In the genomic region with DNA sequence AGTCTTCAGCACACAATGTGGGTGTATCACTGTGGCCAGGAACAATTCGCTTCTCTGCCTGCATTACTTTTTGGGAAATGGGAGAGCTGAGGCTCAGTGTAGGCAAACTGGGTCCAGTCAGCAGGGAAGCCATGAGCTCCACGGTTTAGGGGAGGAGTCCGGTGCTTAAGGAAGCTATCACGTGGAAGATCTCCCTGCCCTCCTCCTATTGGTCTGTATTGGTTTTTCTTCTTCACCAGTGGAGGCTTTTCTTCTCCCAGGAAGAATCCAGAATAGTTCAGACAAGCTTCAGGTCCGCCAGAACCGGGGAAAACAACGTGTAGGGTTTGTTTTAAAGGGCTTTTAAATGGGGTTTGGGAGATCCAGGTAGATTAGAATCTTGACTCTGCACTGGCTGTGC, we compare ENCODE assay signal across 14 cellular contexts.
DNase-seq lines count a peak whose midpoint lies in the region; FAIRE-seq and TF ChIP-seq lines count a peak whose summit lies in the region.
"Had no signal": no experiment of that assay in that cellular context is flagged by ENCODE, and none has a peak within 500 bp of the region (broad histone marks: within the 10 kb centered on the region; RNA-seq: fewer than 3 reads in every experiment).

No MANE protein-coding gene starts in this region.

- POLR2A ChIA-PET in H1 (lab: Charles Lee; ENCODE audit: partially characterized antibody), result interaction anchor here (0.9 to 1.7 kb wide), 3 partner anchors 12 to 82 kb away, joined by 3 to 4 read pairs (median 4); no protein-coding TSS in a partner anchor

- TF ChIP-seq POLR2A in H1 (IDR thresholded peaks at IDR 0.05; ENCODE audit: control extremely low read depth in 1 of 2, low read depth in 2 of 2, low read length in 2 of 2) (no peak), suprapubic skin (IDR thresholded peaks at IDR 0.05) (no peak), Peyer's patch (IDR thresholded peaks at IDR 0.05) (no peak)

- H4K8ac ChIP-seq in H1 (ENCODE audit: extremely low read depth, insufficient read depth, low read length), result no peak overlapping the region

- H2BK120ac ChIP-seq in H1 (replicated peaks; ENCODE audit: low read depth, low read length), result peak overlapping the region; percentile 1

- H3K14ac ChIP-seq in H1 (ENCODE audit: insufficient read length), result no peak overlapping the region

- no peak overlapping the region for H3K4me3 ChIP-seq in HUES6 (ENCODE audit: low read depth, low read length)
- H3K4me3 ChIP-seq in H1 (ENCODE audit: extremely low read depth in 1 of 4, insufficient read depth in 2 of 4, low read depth in 3 of 4, low read length in 4 of 4), result no peak overlapping the region
- peak overlapping the region; percentile 50 to 88 (median 63) for H3K4me3 ChIP-seq in keratinocyte (ENCODE audit: control insufficient read depth in 2 of 3, extremely low read depth in 1 of 3, insufficient read depth in 2 of 3, low read depth in 1 of 3, low read length in 3 of 3)
- H3K4me3 ChIP-seq in suprapubic skin, result peak overlapping the region; percentile 44
- H3K4me3 ChIP-seq in Peyer's patch, result no peak overlapping the region
- no peak overlapping the region for H3K4me3 ChIP-seq in hepatocyte
- H3K4me3 ChIP-seq: A549 had no signal

- no peaks in the 10 kb centered on the region for H3K79me1 ChIP-seq in H1 (ENCODE audit: low read depth, low read length)

- no peak overlapping the region; the same call in 1 of the 2 replicates for H2BK15ac ChIP-seq in H1 (ENCODE audit: low read length)

- peaks cover 0 to 16% of the 10 kb centered on the region in 2 experiments; a peak in 2 of 4 replicates for H3K79me2 ChIP-seq in H1 (ENCODE audit: control insufficient read depth in 1 of 2, insufficient read depth in 2 of 2, low read length in 2 of 2)
- H3K79me2 ChIP-seq in keratinocyte (ENCODE audit: control insufficient read depth, insufficient read depth, low read length), result peaks cover 25% of the 10 kb centered on the region
- no peaks in the 10 kb centered on the region for H3K79me2 ChIP-seq in hepatocyte

- H3K9me2 ChIP-seq in hepatocyte (replicated peaks; ENCODE audit: insufficient read depth), result no peaks in the 10 kb centered on the region

- FAIRE-seq in H1 (lab: Jason Lieb, UNC) (no peak), keratinocyte (lab: Jason Lieb, UNC) (peak; percentile 90)
- FAIRE-seq: A549 had no signal

- no peaks in the 10 kb centered on the region for H3K9me3 ChIP-seq in HUES6 (ENCODE audit: control insufficient read depth, insufficient read depth, low read depth, low read length)
- H3K9me3 ChIP-seq in H1 (ENCODE audit: insufficient read depth in 2 of 2, low read depth in 1 of 2, low read length in 1 of 2), result no peaks in the 10 kb centered on the region
- no peaks in the 10 kb centered on the region for H3K9me3 ChIP-seq in keratinocyte (ENCODE audit: control insufficient read depth, low read depth, low read length)
- H3K9me3 ChIP-seq in suprapubic skin, result no peaks in the 10 kb centered on the region
- no peaks in the 10 kb centered on the region for H3K9me3 ChIP-seq in Peyer's patch
- H3K9me3 ChIP-seq in hepatocyte (ENCODE audit: low read depth), result no peaks in the 10 kb centered on the region
- H3K9me3 ChIP-seq: A549 had no signal

- no peak overlapping the region for H4K5ac ChIP-seq in H1 (ENCODE audit: insufficient read length, low read depth, low read length)

- no peak overlapping the region for H3K4ac ChIP-seq in H1 (replicated peaks; ENCODE audit: insufficient read length, low read depth, low read length)

- H4K20me1 ChIP-seq in H1 (replicated peaks in 1 of 2; ENCODE audit: control insufficient read depth in 1 of 2, insufficient read depth in 2 of 2, low read length in 2 of 2) (no peaks in the 10 kb centered on the region), keratinocyte (ENCODE audit: control insufficient read depth, extremely low read depth, insufficient read depth, low read length) (peaks cover 3% of the 10 kb centered on the region), hepatocyte (ENCODE audit: insufficient read depth, poor library complexity, severe bottlenecking) (no peaks in the 10 kb centered on the region)

- no peak overlapping the region; the same call in 1 of the 2 replicates for H2BK12ac ChIP-seq in H1 (ENCODE audit: low read depth, low read length)

- H3K27me3 ChIP-seq in HUES6 (ENCODE audit: control insufficient read depth, insufficient read depth, low read length), result no peaks in the 10 kb centered on the region
- no peaks in the 10 kb centered on the region for H3K27me3 ChIP-seq in H1 (replicated peaks in 1 of 4; ENCODE audit: control insufficient read depth in 3 of 4, extremely low read depth in 1 of 4, insufficient read depth in 3 of 4, low read length in 3 of 4)
- H3K27me3 ChIP-seq in keratinocyte (ENCODE audit: control insufficient read depth, extremely low read depth, insufficient read depth, low read length), result no peaks in the 10 kb centered on the region
- H3K27me3 ChIP-seq in suprapubic skin, result no peaks in the 10 kb centered on the region
- no peaks in the 10 kb centered on the region for H3K27me3 ChIP-seq in Peyer's patch
- H3K27me3 ChIP-seq in hepatocyte, result no peaks in the 10 kb centered on the region

- no peak for TF ChIP-seq CTCF in H1 (IDR thresholded peaks at IDR 0.05; ENCODE audit: control extremely low read depth in 1 of 3, insufficient read depth in 1 of 3, low read depth in 1 of 3, low read length in 3 of 3)
- TF ChIP-seq CTCF in keratinocyte (optimal IDR thresholded peaks at IDR 0.05 in 1 of 3, IDR thresholded peaks at IDR 0.05 in 1 of 3, conservative IDR thresholded peaks at IDR 0.05 in 1 of 3; ENCODE audit: extremely low read depth in 1 of 3, insufficient read depth in 2 of 3, low read length in 3 of 3), result no peak
- TF ChIP-seq CTCF in suprapubic skin (IDR thresholded peaks at IDR 0.05), result no peak
- no peak for TF ChIP-seq CTCF in Peyer's patch (IDR thresholded peaks at IDR 0.05)
- no peak for TF ChIP-seq CTCF in hepatocyte (IDR thresholded peaks at IDR 0.05; ENCODE audit: poor library complexity)

- TF ChIP-seq RAD21 in H1 (IDR thresholded peaks at IDR 0.05 in 1 of 2, conservative IDR thresholded peaks at IDR 0.05 in 1 of 2; ENCODE audit: low read depth in 2 of 2, low read length in 2 of 2), result no peak

- H3K9ac ChIP-seq in HUES6 (ENCODE audit: low read length) (peak overlapping the region; percentile 79), H1 (replicated peaks in 1 of 4; ENCODE audit: extremely low read depth in 1 of 4, low read depth in 3 of 4, low read length in 3 of 4) (no peak overlapping the region), keratinocyte (ENCODE audit: control insufficient read depth, extremely low read depth, insufficient read depth, low read length) (peak overlapping the region; percentile 98)

- H3K27ac ChIP-seq in HUES6 (ENCODE audit: low read depth, low read length), result peak overlapping the region; percentile 64; the same call in 1 of the 2 replicates
- no peak overlapping the region; the same call in 1 of the 2 replicates for H3K27ac ChIP-seq in H1 (ENCODE audit: low read depth, low read length)
- H3K27ac ChIP-seq in keratinocyte (ENCODE audit: control insufficient read depth, insufficient read depth, low read length), result peak overlapping the region; percentile 85
- peak overlapping the region; percentile 81 for H3K27ac ChIP-seq in suprapubic skin
- no peak overlapping the region for H3K27ac ChIP-seq in Peyer's patch
- H3K27ac ChIP-seq in hepatocyte, result no peak overlapping the region
- H3K27ac ChIP-seq: A549 had no signal

- H3K4me2 ChIP-seq in H1 (ENCODE audit: insufficient read depth in 1 of 2, low read depth in 2 of 2, low read length in 2 of 2) (peak overlapping the region in 1 of 2 experiments; percentile 60; a peak in 2 of 4 replicates), keratinocyte (ENCODE audit: control insufficient read depth, extremely low read depth, insufficient read depth, low read depth, low read length) (peak overlapping the region; percentile 99), hepatocyte (no peak overlapping the region)
- H3K4me2 ChIP-seq: A549 had no signal

- DNase-seq in H1 (ENCODE audit: low read depth in 1 of 2, low spot score in 2 of 2), result no peak
- no peak for DNase-seq in keratinocyte (ENCODE audit: low read depth, low spot score)
- DNase-seq in suprapubic skin (ENCODE audit: low spot score in 2 of 2), result no peak
- no peak for DNase-seq in Peyer's patch
- no peak for DNase-seq in inferior parietal cortex (ENCODE audit: extremely low spot score)
- no peak for DNase-seq in hepatocyte (ENCODE audit: low spot score)
- DNase-seq: COR-L47, KG1, NCI-H1092 treated with DMSO at 0.1 percent for 48 hours, NCI-H1694, NCI-H748 treated with DMSO at 0.1 percent for 48 hours, SHP77 treated with DMSO at 0.1 percent for 48 hours had no signal

- peak overlapping the region; percentile 40 for H2BK20ac ChIP-seq in H1 (ENCODE audit: low read length)

- H4K91ac ChIP-seq in H1 (replicated peaks; ENCODE audit: insufficient read length, low read length), result peak overlapping the region; percentile 37

- TF ChIP-seq EP300 in H1 (IDR thresholded peaks at IDR 0.05; ENCODE audit: borderline replicate concordance in 1 of 2, low read depth in 2 of 2, low read length in 2 of 2) (no peak), suprapubic skin (IDR thresholded peaks at IDR 0.05) (no peak)

- H3K23ac ChIP-seq in H1 (ENCODE audit: insufficient read length), result no peak overlapping the region

- H2AK5ac ChIP-seq in H1 (ENCODE audit: low read depth, low read length), result no peak overlapping the region

- 90% methylated on average over 7 of the region's 7 CpGs; no CpG with 5 or more reads in 1 of the 2 experiments for WGBS in H1 (ENCODE audit: extremely low coverage in 1 of 2, insufficient coverage in 1 of 2, insufficient read length in 1 of 2, insufficient replicate concordance in 2 of 2, low coverage in 1 of 2, low lambda C conversion rate in 2 of 2, missing lambda C conversion rate in 1 of 2), 2 experiments
- WGBS in suprapubic skin, result 43% methylated on average over 7 of the region's 7 CpGs
- WGBS in hepatocyte (ENCODE audit: low lambda C conversion rate, missing lambda C conversion rate), result 64% methylated on average over 7 of the region's 7 CpGs

- H2AFZ ChIP-seq in H1 (ENCODE audit: low read length) (no peak overlapping the region), keratinocyte (ENCODE audit: control insufficient read depth, low read length) (no peak overlapping the region), hepatocyte (no peak overlapping the region)

- H3K23me2 ChIP-seq in H1 (ENCODE audit: low read depth, low read length), result no peaks in the 10 kb centered on the region; the same call in 1 of the 2 replicates

- CTCF ChIA-PET in H1 (lab: Charles Lee; ENCODE audit: partially characterized antibody), result interaction anchor here (0.6 to 3.9 kb wide), 12 partner anchors 8 to 1240 kb away, joined by 3 to 17 read pairs (median 5); no protein-coding TSS in a partner anchor

- H3K4me1 ChIP-seq in HUES6 (ENCODE audit: control insufficient read depth, insufficient read depth, low read length) (peaks cover 58% of the 10 kb centered on the region), H1 (replicated peaks in 1 of 4; ENCODE audit: control insufficient read depth in 3 of 4, insufficient read depth in 4 of 4, low read length in 3 of 4) (peaks cover 5 to 28% (median 26%) of the 10 kb centered on the region in 4 experiments), keratinocyte (ENCODE audit: control insufficient read depth, extremely low read depth, insufficient read depth, low read length) (peaks cover 32% of the 10 kb centered on the region), suprapubic skin (peaks cover 23% of the 10 kb centered on the region), Peyer's patch (no peaks in the 10 kb centered on the region), hepatocyte (ENCODE audit: insufficient read depth) (peaks cover 7% of the 10 kb centered on the region)
- H3K4me1 ChIP-seq: A549 had no signal

- H3K18ac ChIP-seq in H1 (ENCODE audit: extremely low read depth, low read length), result peak overlapping the region; percentile 64; the same call in 1 of the 2 replicates

- H3K36me3 ChIP-seq in HUES6 (ENCODE audit: control insufficient read depth, insufficient read depth, low read length), result peaks cover 24% of the 10 kb centered on the region
- peaks cover 0 to 6% (median 2%) of the 10 kb centered on the region in 4 experiments; a peak in 2 of 8 replicates for H3K36me3 ChIP-seq in H1 (ENCODE audit: control insufficient read depth in 2 of 4, insufficient read depth in 4 of 4, low read length in 3 of 4)
- peaks cover 13 to 28% of the 10 kb centered on the region in 2 experiments for H3K36me3 ChIP-seq in keratinocyte (ENCODE audit: control insufficient read depth in 2 of 2, extremely low read depth in 1 of 2, insufficient read depth in 2 of 2, low read length in 2 of 2)
- H3K36me3 ChIP-seq in suprapubic skin, result no peaks in the 10 kb centered on the region
- H3K36me3 ChIP-seq in Peyer's patch, result no peaks in the 10 kb centered on the region
- H3K36me3 ChIP-seq in hepatocyte (replicated peaks; ENCODE audit: insufficient read depth, low read depth), result no peaks in the 10 kb centered on the region

- peak overlapping the region; percentile 40; the same call in 1 of the 2 replicates for H2BK5ac ChIP-seq in H1 (ENCODE audit: low read depth, low read length)

- H3K9me1 ChIP-seq in keratinocyte (ENCODE audit: control insufficient read depth, extremely low read depth, insufficient read depth, low read length), result no peaks in the 10 kb centered on the region

- no peak overlapping the region for H3K56ac ChIP-seq in H1 (replicated peaks; ENCODE audit: insufficient read length, low read depth, low read length)

- dilution Hi-C loops in keratinocyte (cut with MboI; ENCODE audit: extremely low pct_ligation_motif_present, low sequenced_read_pairs), result no loop called here

Comparison
In these comparisons a context has a peak if more than half of its experiments do, and no peak if none do; other contexts are left out.
1. H3K27ac ChIP-seq: peak in HUES6 (single experiment), keratinocyte (single experiment) and suprapubic skin (single experiment); none in H1 (single experiment), Peyer's patch (0 of 4) and hepatocyte (single experiment).
2. H3K4me3 ChIP-seq: peak in keratinocyte (3 of 3) and suprapubic skin (single experiment); none in HUES6 (single experiment), H1 (0 of 4), Peyer's patch (0 of 4) and hepatocyte (single experiment).
3. H3K9ac ChIP-seq: peak in HUES6 (single experiment) and keratinocyte (single experiment); none in H1 (0 of 4).